ENCODE assay signal across 1 cellular context in the genomic region with DNA sequence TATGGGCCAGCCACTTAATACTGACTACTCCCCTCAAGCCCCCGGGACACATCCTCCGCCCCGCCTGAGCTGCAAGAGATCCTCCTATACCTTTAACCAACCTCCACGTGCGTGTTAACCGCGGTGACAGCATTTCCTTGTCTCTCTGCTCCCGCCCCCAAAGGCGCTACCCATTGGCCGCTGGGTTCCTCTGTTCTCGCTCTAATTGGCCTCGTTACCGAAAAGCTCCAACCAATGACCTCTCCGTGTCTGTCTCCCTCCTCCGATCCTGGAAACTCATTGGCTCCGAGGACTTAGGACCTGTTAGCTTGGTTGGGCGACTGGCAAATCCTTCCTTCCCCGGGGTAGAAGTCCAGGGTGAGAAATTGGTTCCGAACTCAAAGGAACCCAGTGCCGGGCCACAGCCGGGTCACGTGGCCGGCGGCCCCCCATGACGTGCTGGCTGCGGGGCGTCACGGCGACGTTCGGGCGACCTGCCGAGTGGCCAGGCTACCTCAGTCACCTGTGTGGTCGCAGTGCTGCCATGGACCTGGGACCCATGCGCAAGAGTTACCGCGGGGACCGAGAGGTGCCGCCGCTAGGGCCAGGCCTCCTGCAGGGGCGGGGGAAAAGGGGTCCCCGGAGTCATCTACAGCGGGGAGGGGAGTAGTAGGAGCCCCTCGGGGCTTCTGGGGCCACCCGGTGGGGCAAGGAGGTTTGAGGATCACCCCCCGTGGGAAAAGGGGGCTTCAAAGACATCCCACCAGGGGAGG.
A peak's percentile ranks its signal among the peaks of the same experiment; 100 is the strongest.
TF ChIP-seq lines count a peak whose summit lies in the region.

A gene (plus strand): TSS at position 326 of the 752 bp plus-strand sequence. CDS start 105 bp downstream, at position 431.

TF ChIP-seq in K562, 482 proteins besides CTCF, POLR2A, EP300 and RAD21 (continued from another document and continues in another):
- TF ChIP-seq, protein P1, sequence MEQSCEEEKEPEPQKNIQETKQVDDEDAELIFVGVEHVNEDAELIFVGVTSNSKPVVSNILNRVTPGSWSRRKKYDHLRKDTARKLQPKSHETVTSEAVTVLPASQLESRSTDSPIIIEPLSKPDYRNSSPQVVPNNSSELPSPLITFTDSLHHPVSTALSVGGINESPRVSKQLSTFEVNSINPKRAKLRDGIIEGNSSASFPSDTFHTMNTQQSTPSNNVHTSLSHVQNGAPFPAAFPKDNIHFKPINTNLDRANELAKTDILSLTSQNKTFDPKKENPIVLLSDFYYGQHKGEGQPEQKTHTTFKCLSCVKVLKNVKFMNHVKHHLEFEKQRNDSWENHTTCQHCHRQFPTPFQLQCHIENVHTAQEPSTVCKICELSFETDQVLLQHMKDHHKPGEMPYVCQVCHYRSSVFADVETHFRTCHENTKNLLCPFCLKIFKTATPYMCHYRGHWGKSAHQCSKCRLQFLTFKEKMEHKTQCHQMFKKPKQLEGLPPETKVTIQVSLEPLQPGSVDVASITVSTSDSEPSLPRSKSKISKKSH (CRISPR knock-in tag; IDR thresholded peaks at IDR 0.05) = no peak
- TF ChIP-seq RBM14 (IDR thresholded peaks at IDR 0.05; ENCODE audit: borderline replicate concordance, insufficient read depth, low read depth, low read length) (no peak), NBN (IDR thresholded peaks at IDR 0.05; ENCODE audit: low read depth) (no peak; the same call in 1 of the 2 replicates), RNF2 (IDR thresholded peaks at IDR 0.05) (peak; percentile 88; the same call in 1 of the 2 replicates), BRD9 (IDR thresholded peaks at IDR 0.05; ENCODE audit: low read depth, partially characterized antibody) (peak; percentile 16), ZNF699 (CRISPR knock-in tag; IDR thresholded peaks at IDR 0.05; ENCODE audit: insufficient replicate concordance) (no peak), RBBP5 (IDR thresholded peaks at IDR 0.05; ENCODE audit: borderline replicate concordance, insufficient read depth, low read length, poor library complexity, severe bottlenecking) (peak; percentile 90), KLF1 (tag; IDR thresholded peaks at IDR 0.05) (no peak), PHF21A (IDR thresholded peaks at IDR 0.05; ENCODE audit: borderline replicate concordance, low read depth) (0 out of 2 replicates have a peak, but pooled peaks have one; percentile 13), SAFB2 (IDR thresholded peaks at IDR 0.05; ENCODE audit: borderline replicate concordance, low read depth, low read length, severe bottlenecking) (no peak), BCOR (IDR thresholded peaks at IDR 0.05) (no peak), ZKSCAN1 (IDR thresholded peaks at IDR 0.05; ENCODE audit: low read depth, low read length) (0 out of 2 replicates have a peak, but pooled peaks have one; percentile 48), DPF2 (IDR thresholded peaks at IDR 0.05) (no peak), SP1 (CRISPR knock-in tag; IDR thresholded peaks at IDR 0.05) (peak; percentile 66), TBP (optimal IDR thresholded peaks at IDR 0.05; ENCODE audit: low read depth, low read length) (peak; percentile 89), SPI1 (IDR thresholded peaks at IDR 0.05; ENCODE audit: borderline replicate concordance, low read depth, low read length) (no peak), CREM (IDR thresholded peaks at IDR 0.05; ENCODE audit: low read depth) (peak; percentile 65), ZEB2 (IDR thresholded peaks at IDR 0.05) (peak; percentile 44; the same call in 1 of the 2 replicates), CCNT2 (IDR thresholded peaks at IDR 0.05; ENCODE audit: borderline replicate concordance, extremely low read depth, insufficient read length, low read depth, low read length) (peak; percentile 61), MBD2 (IDR thresholded peaks at IDR 0.05; ENCODE audit: borderline replicate concordance, low read depth) (peak; percentile 97), ZNF76 (CRISPR knock-in tag; IDR thresholded peaks at IDR 0.05; ENCODE audit: borderline replicate concordance) (no peak), CC2D1A (IDR thresholded peaks at IDR 0.05) (peak; percentile 95; the same call in 1 of the 2 replicates), NRF1 (conservative IDR thresholded peaks at IDR 0.05 in 1 of 2, IDR thresholded peaks at IDR 0.05 in 1 of 2) (peak; percentile 87 to 89), TGIF2 (CRISPR knock-in tag; IDR thresholded peaks at IDR 0.05) (no peak), DIDO1 (tag; IDR thresholded peaks at IDR 0.05; ENCODE audit: low read depth) (no peak), TFAM (CRISPR knock-in tag; conservative IDR thresholded peaks at IDR 0.05) (no peak), TRIM24 (IDR thresholded peaks at IDR 0.05) (no peak; a peak in 1 of 4 replicates), BRCA1 (IDR thresholded peaks at IDR 0.05) (no peak), BRCA1 (CRISPR knock-in tag; IDR thresholded peaks at IDR 0.05) (no peak), BDP1 (IDR thresholded peaks at IDR 0.05; ENCODE audit: insufficient read depth, insufficient read length) (no peak), ETV1 (tag; conservative IDR thresholded peaks at IDR 0.05; ENCODE audit: low read depth) (no peak), CHCHD3 (CRISPR knock-in tag; IDR thresholded peaks at IDR 0.05) (no peak), FOXM1 (IDR thresholded peaks at IDR 0.05; ENCODE audit: low read depth) (0 out of 2 replicates have a peak, but pooled peaks have one; percentile 36), FOXM1 (CRISPR knock-in tag; IDR thresholded peaks at IDR 0.05; ENCODE audit: low read depth) (peak; percentile 75; the same call in 1 of the 2 replicates), FOXP1 (CRISPR knock-in tag; IDR thresholded peaks at IDR 0.05) (peak; percentile 32; the same call in 1 of the 2 replicates), MAFG (tag; conservative IDR thresholded peaks at IDR 0.05) (no peak), ESRRA (IDR thresholded peaks at IDR 0.05; ENCODE audit: borderline replicate concordance, low read depth) (peak; percentile 23), ZNF23 (CRISPR knock-in tag; IDR thresholded peaks at IDR 0.05) (no peak), LCOR (CRISPR knock-in tag; IDR thresholded peaks at IDR 0.05) (peak; percentile 87), XRCC5 (IDR thresholded peaks at IDR 0.05; ENCODE audit: low read depth, low read length) (no peak), MYC (IDR thresholded peaks at IDR 0.05; ENCODE audit: low read depth, low read length) (peak; percentile 99), MYC (CRISPR knock-in tag; IDR thresholded peaks at IDR 0.05; ENCODE audit: borderline replicate concordance, low read depth) (peak; percentile 78; the same call in 1 of the 2 replicates), CHD4 (IDR thresholded peaks at IDR 0.05; ENCODE audit: insufficient read depth, insufficient replicate concordance, low read depth, low read length, poor library complexity, severe bottlenecking) (no peak), DACH1 (IDR thresholded peaks at IDR 0.05; ENCODE audit: partially characterized antibody) (peak; percentile 6), ELF4 (CRISPR knock-in tag; IDR thresholded peaks at IDR 0.05) (no peak), RBM17 (IDR thresholded peaks at IDR 0.05; ENCODE audit: borderline replicate concordance, low read depth, low read length) (no peak), BRD4 (IDR thresholded peaks at IDR 0.05) (no peak), KLF13 (tag; IDR thresholded peaks at IDR 0.05; ENCODE audit: borderline replicate concordance, low read depth) (no peak), ZNF184 (CRISPR knock-in tag; IDR thresholded peaks at IDR 0.05) (no peak), TCF3 (CRISPR knock-in tag; IDR thresholded peaks at IDR 0.05) (peak; percentile 12; the same call in 1 of the 2 replicates)
- TF ChIP-seq, protein P2, sequence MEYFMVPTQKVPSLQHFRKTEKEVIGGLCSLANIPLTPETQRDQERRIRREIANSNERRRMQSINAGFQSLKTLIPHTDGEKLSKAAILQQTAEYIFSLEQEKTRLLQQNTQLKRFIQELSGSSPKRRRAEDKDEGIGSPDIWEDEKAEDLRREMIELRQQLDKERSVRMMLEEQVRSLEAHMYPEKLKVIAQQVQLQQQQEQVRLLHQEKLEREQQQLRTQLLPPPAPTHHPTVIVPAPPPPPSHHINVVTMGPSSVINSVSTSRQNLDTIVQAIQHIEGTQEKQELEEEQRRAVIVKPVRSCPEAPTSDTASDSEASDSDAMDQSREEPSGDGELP (CRISPR knock-in tag; IDR thresholded peaks at IDR 0.05; ENCODE audit: borderline replicate concordance) = peak; percentile 73
- TF ChIP-seq, protein P3, sequence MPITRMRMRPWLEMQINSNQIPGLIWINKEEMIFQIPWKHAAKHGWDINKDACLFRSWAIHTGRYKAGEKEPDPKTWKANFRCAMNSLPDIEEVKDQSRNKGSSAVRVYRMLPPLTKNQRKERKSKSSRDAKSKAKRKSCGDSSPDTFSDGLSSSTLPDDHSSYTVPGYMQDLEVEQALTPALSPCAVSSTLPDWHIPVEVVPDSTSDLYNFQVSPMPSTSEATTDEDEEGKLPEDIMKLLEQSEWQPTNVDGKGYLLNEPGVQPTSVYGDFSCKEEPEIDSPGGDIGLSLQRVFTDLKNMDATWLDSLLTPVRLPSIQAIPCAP (CRISPR knock-in tag; IDR thresholded peaks at IDR 0.05; ENCODE audit: borderline replicate concordance) = no peak
- TF ChIP-seq, protein P4, sequence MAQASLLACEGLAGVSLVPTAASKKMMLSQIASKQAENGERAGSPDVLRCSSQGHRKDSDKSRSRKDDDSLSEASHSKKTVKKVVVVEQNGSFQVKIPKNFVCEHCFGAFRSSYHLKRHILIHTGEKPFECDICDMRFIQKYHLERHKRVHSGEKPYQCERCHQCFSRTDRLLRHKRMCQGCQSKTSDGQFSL (CRISPR knock-in tag; IDR thresholded peaks at IDR 0.05) = no peak
- TF ChIP-seq, protein P4 (tag; IDR thresholded peaks at IDR 0.05) = no peak
- TF ChIP-seq, protein P5, sequence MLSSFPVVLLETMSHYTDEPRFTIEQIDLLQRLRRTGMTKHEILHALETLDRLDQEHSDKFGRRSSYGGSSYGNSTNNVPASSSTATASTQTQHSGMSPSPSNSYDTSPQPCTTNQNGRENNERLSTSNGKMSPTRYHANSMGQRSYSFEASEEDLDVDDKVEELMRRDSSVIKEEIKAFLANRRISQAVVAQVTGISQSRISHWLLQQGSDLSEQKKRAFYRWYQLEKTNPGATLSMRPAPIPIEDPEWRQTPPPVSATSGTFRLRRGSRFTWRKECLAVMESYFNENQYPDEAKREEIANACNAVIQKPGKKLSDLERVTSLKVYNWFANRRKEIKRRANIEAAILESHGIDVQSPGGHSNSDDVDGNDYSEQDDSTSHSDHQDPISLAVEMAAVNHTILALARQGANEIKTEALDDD (IDR thresholded peaks at IDR 0.05) = peak; percentile 90
- TF ChIP-seq, protein P6, sequence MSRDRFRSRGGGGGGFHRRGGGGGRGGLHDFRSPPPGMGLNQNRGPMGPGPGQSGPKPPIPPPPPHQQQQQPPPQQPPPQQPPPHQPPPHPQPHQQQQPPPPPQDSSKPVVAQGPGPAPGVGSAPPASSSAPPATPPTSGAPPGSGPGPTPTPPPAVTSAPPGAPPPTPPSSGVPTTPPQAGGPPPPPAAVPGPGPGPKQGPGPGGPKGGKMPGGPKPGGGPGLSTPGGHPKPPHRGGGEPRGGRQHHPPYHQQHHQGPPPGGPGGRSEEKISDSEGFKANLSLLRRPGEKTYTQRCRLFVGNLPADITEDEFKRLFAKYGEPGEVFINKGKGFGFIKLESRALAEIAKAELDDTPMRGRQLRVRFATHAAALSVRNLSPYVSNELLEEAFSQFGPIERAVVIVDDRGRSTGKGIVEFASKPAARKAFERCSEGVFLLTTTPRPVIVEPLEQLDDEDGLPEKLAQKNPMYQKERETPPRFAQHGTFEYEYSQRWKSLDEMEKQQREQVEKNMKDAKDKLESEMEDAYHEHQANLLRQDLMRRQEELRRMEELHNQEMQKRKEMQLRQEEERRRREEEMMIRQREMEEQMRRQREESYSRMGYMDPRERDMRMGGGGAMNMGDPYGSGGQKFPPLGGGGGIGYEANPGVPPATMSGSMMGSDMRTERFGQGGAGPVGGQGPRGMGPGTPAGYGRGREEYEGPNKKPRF (IDR thresholded peaks at IDR 0.05; ENCODE audit: low read depth, low read length) = no peak
- TF ChIP-seq, protein P7, sequence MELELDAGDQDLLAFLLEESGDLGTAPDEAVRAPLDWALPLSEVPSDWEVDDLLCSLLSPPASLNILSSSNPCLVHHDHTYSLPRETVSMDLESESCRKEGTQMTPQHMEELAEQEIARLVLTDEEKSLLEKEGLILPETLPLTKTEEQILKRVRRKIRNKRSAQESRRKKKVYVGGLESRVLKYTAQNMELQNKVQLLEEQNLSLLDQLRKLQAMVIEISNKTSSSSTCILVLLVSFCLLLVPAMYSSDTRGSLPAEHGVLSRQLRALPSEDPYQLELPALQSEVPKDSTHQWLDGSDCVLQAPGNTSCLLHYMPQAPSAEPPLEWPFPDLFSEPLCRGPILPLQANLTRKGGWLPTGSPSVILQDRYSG (tag; conservative IDR thresholded peaks at IDR 0.05; ENCODE audit: low read depth) = peak; percentile 75; the same call in 1 of the 2 replicates
- TF ChIP-seq, protein P8, sequence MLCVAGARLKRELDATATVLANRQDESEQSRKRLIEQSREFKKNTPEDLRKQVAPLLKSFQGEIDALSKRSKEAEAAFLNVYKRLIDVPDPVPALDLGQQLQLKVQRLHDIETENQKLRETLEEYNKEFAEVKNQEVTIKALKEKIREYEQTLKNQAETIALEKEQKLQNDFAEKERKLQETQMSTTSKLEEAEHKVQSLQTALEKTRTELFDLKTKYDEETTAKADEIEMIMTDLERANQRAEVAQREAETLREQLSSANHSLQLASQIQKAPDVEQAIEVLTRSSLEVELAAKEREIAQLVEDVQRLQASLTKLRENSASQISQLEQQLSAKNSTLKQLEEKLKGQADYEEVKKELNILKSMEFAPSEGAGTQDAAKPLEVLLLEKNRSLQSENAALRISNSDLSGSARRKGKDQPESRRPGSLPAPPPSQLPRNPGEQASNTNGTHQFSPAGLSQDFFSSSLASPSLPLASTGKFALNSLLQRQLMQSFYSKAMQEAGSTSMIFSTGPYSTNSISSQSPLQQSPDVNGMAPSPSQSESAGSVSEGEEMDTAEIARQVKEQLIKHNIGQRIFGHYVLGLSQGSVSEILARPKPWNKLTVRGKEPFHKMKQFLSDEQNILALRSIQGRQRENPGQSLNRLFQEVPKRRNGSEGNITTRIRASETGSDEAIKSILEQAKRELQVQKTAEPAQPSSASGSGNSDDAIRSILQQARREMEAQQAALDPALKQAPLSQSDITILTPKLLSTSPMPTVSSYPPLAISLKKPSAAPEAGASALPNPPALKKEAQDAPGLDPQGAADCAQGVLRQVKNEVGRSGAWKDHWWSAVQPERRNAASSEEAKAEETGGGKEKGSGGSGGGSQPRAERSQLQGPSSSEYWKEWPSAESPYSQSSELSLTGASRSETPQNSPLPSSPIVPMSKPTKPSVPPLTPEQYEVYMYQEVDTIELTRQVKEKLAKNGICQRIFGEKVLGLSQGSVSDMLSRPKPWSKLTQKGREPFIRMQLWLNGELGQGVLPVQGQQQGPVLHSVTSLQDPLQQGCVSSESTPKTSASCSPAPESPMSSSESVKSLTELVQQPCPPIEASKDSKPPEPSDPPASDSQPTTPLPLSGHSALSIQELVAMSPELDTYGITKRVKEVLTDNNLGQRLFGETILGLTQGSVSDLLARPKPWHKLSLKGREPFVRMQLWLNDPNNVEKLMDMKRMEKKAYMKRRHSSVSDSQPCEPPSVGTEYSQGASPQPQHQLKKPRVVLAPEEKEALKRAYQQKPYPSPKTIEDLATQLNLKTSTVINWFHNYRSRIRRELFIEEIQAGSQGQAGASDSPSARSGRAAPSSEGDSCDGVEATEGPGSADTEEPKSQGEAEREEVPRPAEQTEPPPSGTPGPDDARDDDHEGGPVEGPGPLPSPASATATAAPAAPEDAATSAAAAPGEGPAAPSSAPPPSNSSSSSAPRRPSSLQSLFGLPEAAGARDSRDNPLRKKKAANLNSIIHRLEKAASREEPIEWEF (CRISPR knock-in tag; IDR thresholded peaks at IDR 0.05) = no peak
